ENCODE assay signal across 8 cellular contexts in genomic region chr20:17960927-17961599, GRCh38. TPM values are rescaled to one million over a fixed set of nuclear protein-coding genes. Genes with fewer than 3 reads are reported as not detected.
DNase-seq lines count a peak whose midpoint lies in the region; ATAC-seq, FAIRE-seq and TF ChIP-seq lines count a peak whose summit lies in the region.

No MANE protein-coding gene starts in this region.

- no peaks in the 10 kb centered on the region for H3K27me3 Mint-ChIP-seq in mesothelial cell of epicardium (ENCODE audit: low read depth)

- ATAC-seq in HG02798 (IDR thresholded peaks at IDR 0.05; ENCODE audit: poor library complexity, unreplicated experiment) (peak; percentile 22), HG03139 (IDR thresholded peaks at IDR 0.05; ENCODE audit: unreplicated experiment) (no peak), HG03521 (IDR thresholded peaks at IDR 0.05; ENCODE audit: unreplicated experiment) (no peak)

- TF ChIP-seq CTCF in AG10803 (conservative IDR thresholded peaks at IDR 0.05; ENCODE audit: low read length) (no peak), astrocyte of the spinal cord (IDR thresholded peaks at IDR 0.05; ENCODE audit: low read depth, low read length) (no peak), mesothelial cell of epicardium (IDR thresholded peaks at IDR 0.05; ENCODE audit: unreplicated experiment) (no peak)

- no peak for TF ChIP-seq POLR2A in H54 (IDR thresholded peaks at IDR 0.05; ENCODE audit: low read depth, low read length)

- FAIRE-seq in H54 (lab: Jason Lieb, UNC): no peak

- no peak overlapping the region for H3K4me3 Mint-ChIP-seq in mesothelial cell of epicardium

- DNase-seq in AG10803 (ENCODE audit: low read depth) (peak; percentile 78), astrocyte of the spinal cord (ENCODE audit: low read depth, low spot score) (peak; percentile 85), mesothelial cell of epicardium (ENCODE audit: low spot score in 2 of 2, unreplicated experiment in 2 of 2) (no peak), HT-29 (ENCODE audit: low spot score) (no peak), H54 (ENCODE audit: insufficient read length, low spot score) (no peak)

- in situ Hi-C loops in astrocyte of the spinal cord (cut with HindIII; ENCODE audit: low sequenced_read_pairs): no loop called here

- peaks cover 76% of the 10 kb centered on the region for H3K4me1 Mint-ChIP-seq in mesothelial cell of epicardium

- H3K27ac Mint-ChIP-seq in mesothelial cell of epicardium: peak overlapping the region; percentile 92

- H3K36me3 Mint-ChIP-seq in mesothelial cell of epicardium: peaks cover 5% of the 10 kb centered on the region

- H3K4me3 ChIP-seq in AG10803 (ENCODE audit: low read length) (peak overlapping the region; percentile 36), astrocyte of the spinal cord (ENCODE audit: low read depth, low read length) (no peak overlapping the region)

- H3K9me3 Mint-ChIP-seq in mesothelial cell of epicardium: no peaks in the 10 kb centered on the region

RNA-seq across cellular contexts. Expression of gene SNX5, which starts 7.5 kb away (rescaled TPM):
- total RNA-seq in mesothelial cell of epicardium: 130 to 134 TPM (median 133 TPM) in 3 replicates
- total RNA-seq in HT-29 (2014; rRNA removed; shearing (Covaris generic)): 181 and 203 TPM in 2 replicates

RNA-seq across cellular contexts. Expression of gene MGME1, which starts 7.8 kb away (rescaled TPM):
- total RNA-seq in mesothelial cell of epicardium: 25.0 to 26.7 TPM (median 25.7 TPM) in 3 replicates
- 10.9 and 14.0 TPM in 2 replicates for total RNA-seq in HT-29 (2014; rRNA removed; shearing (Covaris generic))

Comparison
In these comparisons a context has a peak if more than half of its experiments do, and no peak if none do; other contexts are left out.
1. DNase-seq: peak in AG10803 (single experiment) and astrocyte of the spinal cord (single experiment); none in mesothelial cell of epicardium (0 of 2), HT-29 (single experiment) and H54 (single experiment).